8 cellular contexts compared by ENCODE assay signal in genomic region chr19:17775991-17776803, GRCh38. TPM values are rescaled to one million over a fixed set of nuclear protein-coding genes. Genes with fewer than 3 reads are reported as not detected.
DNase-seq lines count a peak whose midpoint lies in the region; ATAC-seq, FAIRE-seq and TF ChIP-seq lines count a peak whose summit lies in the region.

No MANE protein-coding gene starts in this region.

- H3K9me3 ChIP-seq in DOHH2 (ENCODE audit: control insufficient read depth, insufficient read depth, low read length), result no peaks in the 10 kb centered on the region
- no peaks in the 10 kb centered on the region for H3K9me3 ChIP-seq in GM12878 (replicated peaks; ENCODE audit: control insufficient read depth, insufficient read depth, low read length)

- BruUV-seq in GM12878 (replicated peaks; lab: Mats Ljungman, UMichigan), result no TSS peak

- no peaks in the 10 kb centered on the region for H3K79me2 ChIP-seq in DOHH2 (ENCODE audit: control insufficient read depth, low read length)
- H3K79me2 ChIP-seq in GM12878 (ENCODE audit: control insufficient read depth, insufficient read depth, low read length), result no peaks in the 10 kb centered on the region

- peak overlapping the region; percentile 9; the same call in 1 of the 2 replicates for H3K9ac ChIP-seq in GM12878 (ENCODE audit: control insufficient read depth, insufficient read depth, low read length)

- FAIRE-seq in GM12878 (lab: Jason Lieb, UNC), result peak; percentile 71

- peaks cover 72% of the 10 kb centered on the region for H3K36me3 ChIP-seq in DOHH2 (ENCODE audit: control insufficient read depth, low read length)
- peaks cover 7 to 12% of the 10 kb centered on the region in 2 experiments for H3K36me3 ChIP-seq in GM12878 (ENCODE audit: control insufficient read depth in 2 of 2, insufficient read depth in 2 of 2, low read length in 1 of 2)

- peak; percentile 32; the same call in 1 of the 2 replicates for TF ChIP-seq POLR2A in GM12878 (IDR thresholded peaks at IDR 0.05; ENCODE audit: low read depth, low read length)

- in situ Hi-C loops in GM12878 (cut with MboI), result no loop called here

- H4K20me1 ChIP-seq in DOHH2 (ENCODE audit: control insufficient read depth, insufficient read depth, low read depth, low read length), result no peaks in the 10 kb centered on the region
- H4K20me1 ChIP-seq in GM12878 (ENCODE audit: control insufficient read depth, insufficient read depth), result no peaks in the 10 kb centered on the region; the same call in 1 of the 2 replicates

- H3K27ac ChIP-seq in DOHH2 (ENCODE audit: low read depth, low read length) (peak overlapping the region; percentile 74), GM12878 (ENCODE audit: control insufficient read depth, insufficient read depth) (peak overlapping the region; percentile 76)

- H3K9me2 ChIP-seq in DOHH2 (replicated peaks; ENCODE audit: control insufficient read depth, low read length), result no peaks in the 10 kb centered on the region

- RAD21 ChIA-PET in GM12878 (lab: Charles Lee; ENCODE audit: unreplicated experiment), result interaction anchor here (0.5 to 5.0 kb wide), 13 partner anchors 10 to 156 kb away, joined by 3 to 96 read pairs (median 4); partner anchors contain the start of genes CCDC124, FCHO1, JAK3 and MAP1S

- no peak for TF ChIP-seq CTCF in DOHH2 (IDR thresholded peaks at IDR 0.05; ENCODE audit: low read depth, low read length, poor library complexity, severe bottlenecking)
- no peak for TF ChIP-seq CTCF in GM12878 (IDR thresholded peaks at IDR 0.05 in 2 of 3, conservative IDR thresholded peaks at IDR 0.05 in 1 of 3; ENCODE audit: control insufficient read depth in 2 of 3, extremely low read depth in 1 of 3, insufficient read depth in 1 of 3, low read depth in 3 of 3, low read length in 3 of 3)

- SMC1A ChIA-PET in GM12878 (lab: Charles Lee; ENCODE audit: uncharacterized antibody, unreplicated experiment), result interaction anchor here (0.8 to 2.6 kb wide), 17 partner anchors 10 to 249 kb away, joined by 3 to 20 read pairs (median 5); partner anchors contain the start of genes FCHO1, MAP1S and RPL18A

- no peak overlapping the region for H2AFZ ChIP-seq in GM12878 (ENCODE audit: control insufficient read depth, low read depth, low read length)

- peak; percentile 67 to 72; a peak in 2 of 4 replicates for TF ChIP-seq EP300 in GM12878 (IDR thresholded peaks at IDR 0.05; ENCODE audit: borderline replicate concordance in 1 of 2, control insufficient read depth in 1 of 2, low read depth in 2 of 2, low read length in 2 of 2)

- intact Hi-C loops in GM12878 (cut with micrococcal nuclease; ENCODE audit: unreplicated experiment), result loop anchor here (2.0 to 5.0 kb wide), 2 partner anchors 21 to 81 kb away; partner anchors contain the start of gene RPL18A

- peaks cover 46% of the 10 kb centered on the region for H3K4me1 ChIP-seq in DOHH2 (ENCODE audit: control insufficient read depth, low read length)
- H3K4me1 ChIP-seq in GM12878 (ENCODE audit: control insufficient read depth, insufficient read depth, low read length), result peaks cover 20% of the 10 kb centered on the region

- H3K4me3 ChIP-seq in DOHH2 (ENCODE audit: low read length) (peak overlapping the region; percentile 18), GM12878 (no peak overlapping the region)

- DNase-seq in GM12878 (ENCODE audit: low read depth, low spot score) (peak; percentile 80), NCI-H226 (no peak), UCSD-AML1 (lab: John Stamatoyannopoulos, UW; ENCODE audit: unreplicated experiment) (no peak), inferior parietal cortex (ENCODE audit: extremely low spot score) (no peak), activated T-cell treated with anti-CD3 and anti-CD28 coated beads for 4 hours (no peak)

- peak overlapping the region; percentile 52 for H3K4me2 ChIP-seq in DOHH2 (ENCODE audit: low read length)
- peak overlapping the region; percentile 75 for H3K4me2 ChIP-seq in GM12878 (ENCODE audit: control insufficient read depth, insufficient read depth)

- POLR2A ChIA-PET in GM12878 (lab: Charles Lee), result interaction anchor here (0.5 to 2.1 kb wide), 11 partner anchors 9 to 253 kb away, joined by 3 to 23 read pairs (median 4); partner anchors contain the start of gene FCHO1

- peaks cover 6% of the 10 kb centered on the region for H3F3A ChIP-seq in DOHH2 (ENCODE audit: control insufficient read depth, insufficient read depth)

- CTCF ChIA-PET in GM12878 (lab: Yijun Ruan, JAX), result interaction anchor here (0.6 to 4.4 kb wide), 27 partner anchors 10 to 224 kb away, joined by 3 to 28 read pairs (median 5); partner anchors contain the start of genes CCDC124, JAK3 and MAP1S

- ATAC-seq in GM19452 (IDR thresholded peaks at IDR 0.05; ENCODE audit: unreplicated experiment), result peak; percentile 61
- ATAC-seq in HG03108 (IDR thresholded peaks at IDR 0.05; ENCODE audit: unreplicated experiment), result peak; percentile 70
- ATAC-seq in GM12878, result peak; percentile 86

- H3K27me3 ChIP-seq in DOHH2 (ENCODE audit: control insufficient read depth, low read length) (no peaks in the 10 kb centered on the region), GM12878 (replicated peaks in 1 of 2; ENCODE audit: control insufficient read depth in 2 of 2, insufficient read depth in 2 of 2, low read length in 1 of 2) (no peaks in the 10 kb centered on the region)

- TF ChIP-seq RAD21 in GM12878 (IDR thresholded peaks at IDR 0.05; ENCODE audit: insufficient read depth, low read depth, low read length), result no peak

- WGBS in GM12878 (ENCODE audit: insufficient coverage, insufficient replicate concordance, low lambda C conversion rate, missing lambda C conversion rate), result 2% methylated on average over 20 of the region's 27 CpGs

RNA-seq across cellular contexts. Expression of gene B3GNT3, which starts 18.7 kb away (rescaled TPM):
- total RNA-seq in GM12878 (2013; cell fraction: nucleolus; rRNA removed), result not detected in 2 replicates
- total RNA-seq in GM12878 (2014; rRNA removed), result 0.22 TPM in 1 of 2 replicates, not detected in the other
- not detected in 2 replicates for total RNA-seq in GM12878 (2014; rRNA removed; fragmentation: Illumina TruSeq; extraction: Trizol)
- 0.08 TPM in 1 of 2 replicates, not detected in the other for total RNA-seq in GM12878 (2021)
- polyA plus RNA-seq in GM12878 (2011; ENCODE audit: low read depth), result not detected
- not detected in 2 replicates for polyA plus RNA-seq in GM12878 (2011; rRNA removed)
- not detected in 2 replicates for polyA plus RNA-seq in GM12878 (2011; cell fraction: cytosol; rRNA removed)
- polyA plus RNA-seq in GM12878 (2011; cell fraction: nucleus; rRNA removed), result not detected in 2 replicates
- polyA plus RNA-seq in GM12878 (2012), result not detected in 2 replicates
- polyA plus RNA-seq in GM12878 (2014; fragmentation: Illumina TruSeq; extraction: Trizol), result not detected in 2 replicates
- not detected for polyA plus RNA-seq in GM12878 (2014; fragmentation: Nextera tagmentation; extraction: Ambion mirVana)
- polyA plus RNA-seq in GM12878 (2014; rRNA removed), result not detected in 2 replicates
- not detected for polyA plus RNA-seq in GM12878 (2016; fragmentation: Nextera tagmentation; extraction: Ambion mirVana)
- polyA minus RNA-seq in GM12878 (2011; rRNA and poly(A)+ RNA removed), result not detected in 2 replicates
- polyA minus RNA-seq in GM12878 (2011; cell fraction: cytosol; rRNA and poly(A)+ RNA removed), result not detected in 2 replicates
- polyA minus RNA-seq in GM12878 (2011; cell fraction: nucleus; rRNA and poly(A)+ RNA removed), result not detected in 2 replicates

RNA-seq across cellular contexts. Expression of gene FCHO1, which starts 24.9 kb away (rescaled TPM):
- total RNA-seq in GM12878 (2013; cell fraction: nucleolus; rRNA removed), result 133 and 141 TPM in 2 replicates
- total RNA-seq in GM12878 (2014; rRNA removed) (24.3 and 25.2 TPM in 2 replicates), GM12878 (2014; rRNA removed; fragmentation: Illumina TruSeq; extraction: Trizol) (12.2 and 12.5 TPM in 2 replicates), GM12878 (2021) (36.9 and 45.8 TPM in 2 replicates)
- polyA plus RNA-seq in GM12878 (2011; ENCODE audit: low read depth), result 10.8 TPM
- polyA plus RNA-seq in GM12878 (2011; rRNA removed) (4.3 and 7.2 TPM in 2 replicates), GM12878 (2014; fragmentation: Illumina TruSeq; extraction: Trizol) (6.9 and 11.7 TPM in 2 replicates), GM12878 (2014; fragmentation: Nextera tagmentation; extraction: Ambion mirVana) (under 1 TPM; 0.14 to 0.73 TPM), GM12878 (2014; rRNA removed) (19.2 and 22.7 TPM in 2 replicates), GM12878 (2016; fragmentation: Nextera tagmentation; extraction: Ambion mirVana) (10 to 100 TPM; 24.4 to 28.4 TPM)
- 8.2 and 10.2 TPM in 2 replicates for polyA plus RNA-seq in GM12878 (2011; cell fraction: cytosol; rRNA removed)
- polyA plus RNA-seq in GM12878 (2011; cell fraction: nucleus; rRNA removed), result 57.4 and 76.4 TPM in 2 replicates
- polyA plus RNA-seq in GM12878 (2012), result 24.4 and 28.1 TPM in 2 replicates
- 30.5 and 47.3 TPM in 2 replicates for polyA minus RNA-seq in GM12878 (2011; rRNA and poly(A)+ RNA removed)
- polyA minus RNA-seq in GM12878 (2011; cell fraction: cytosol; rRNA and poly(A)+ RNA removed), result 11.3 and 13.5 TPM in 2 replicates
- polyA minus RNA-seq in GM12878 (2011; cell fraction: nucleus; rRNA and poly(A)+ RNA removed), result 62.5 and 90.0 TPM in 2 replicates

RNA-seq across cellular contexts. Expression of gene INSL3, which starts 45.1 kb away (rescaled TPM):
- 1.1 TPM in 1 of 2 replicates, not detected in the other for total RNA-seq in GM12878 (2013; cell fraction: nucleolus; rRNA removed)
- 0.93 and 1.2 TPM in 2 replicates for total RNA-seq in GM12878 (2014; rRNA removed)
- 0.32 and 0.36 TPM in 2 replicates for total RNA-seq in GM12878 (2014; rRNA removed; fragmentation: Illumina TruSeq; extraction: Trizol)
- 0.93 and 1.7 TPM in 2 replicates for total RNA-seq in GM12878 (2021)
- 0.92 TPM for polyA plus RNA-seq in GM12878 (2011; ENCODE audit: low read depth)
- 0.16 and 0.29 TPM in 2 replicates for polyA plus RNA-seq in GM12878 (2011; rRNA removed)
- polyA plus RNA-seq in GM12878 (2011; cell fraction: cytosol; rRNA removed), result 0.67 and 0.84 TPM in 2 replicates
- polyA plus RNA-seq in GM12878 (2011; cell fraction: nucleus; rRNA removed), result 1.8 and 2.4 TPM in 2 replicates
- polyA plus RNA-seq in GM12878 (2012), result 1.1 and 1.3 TPM in 2 replicates
- 0.73 TPM in 1 of 2 replicates, not detected in the other for polyA plus RNA-seq in GM12878 (2014; fragmentation: Illumina TruSeq; extraction: Trizol)
- polyA plus RNA-seq in GM12878 (2014; fragmentation: Nextera tagmentation; extraction: Ambion mirVana), result under 1 TPM; 0.37 to 0.66 TPM
- polyA plus RNA-seq in GM12878 (2014; rRNA removed), result 0.27 and 1.1 TPM in 2 replicates
- polyA plus RNA-seq in GM12878 (2016; fragmentation: Nextera tagmentation; extraction: Ambion mirVana), result 1 to 10 TPM in 1 of 2 experiments, under 1 TPM in 1; 0.78 to 1.9 TPM
- not detected in 2 replicates for polyA minus RNA-seq in GM12878 (2011; rRNA and poly(A)+ RNA removed)
- not detected in 2 replicates for polyA minus RNA-seq in GM12878 (2011; cell fraction: cytosol; rRNA and poly(A)+ RNA removed)
- 0.60 and 0.86 TPM in 2 replicates for polyA minus RNA-seq in GM12878 (2011; cell fraction: nucleus; rRNA and poly(A)+ RNA removed)

RNA-seq across cellular contexts. Expression of gene MAP1S, which starts 56.9 kb away (rescaled TPM):
- 18.5 and 19.7 TPM in 2 replicates for total RNA-seq in GM12878 (2013; cell fraction: nucleolus; rRNA removed)
- 13.8 and 14.6 TPM in 2 replicates for total RNA-seq in GM12878 (2014; rRNA removed)
- total RNA-seq in GM12878 (2014; rRNA removed; fragmentation: Illumina TruSeq; extraction: Trizol), result 6.4 and 6.6 TPM in 2 replicates
- total RNA-seq in GM12878 (2021), result 63.9 and 65.3 TPM in 2 replicates
- polyA plus RNA-seq in GM12878 (2011; ENCODE audit: low read depth), result 14.1 TPM
- 1.9 and 6.6 TPM in 2 replicates for polyA plus RNA-seq in GM12878 (2011; rRNA removed)
- polyA plus RNA-seq in GM12878 (2011; cell fraction: cytosol; rRNA removed), result 17.1 and 17.3 TPM in 2 replicates
- polyA plus RNA-seq in GM12878 (2011; cell fraction: nucleus; rRNA removed), result 26.6 and 44.9 TPM in 2 replicates
- polyA plus RNA-seq in GM12878 (2012), result 60.1 and 64.9 TPM in 2 replicates
- polyA plus RNA-seq in GM12878 (2014; fragmentation: Illumina TruSeq; extraction: Trizol), result 2.9 and 16.8 TPM in 2 replicates
- 1 to 10 TPM; 2.1 to 3.4 TPM for polyA plus RNA-seq in GM12878 (2014; fragmentation: Nextera tagmentation; extraction: Ambion mirVana)
- 15.5 and 22.2 TPM in 2 replicates for polyA plus RNA-seq in GM12878 (2014; rRNA removed)
- 10 to 100 TPM; 26.5 to 31.8 TPM for polyA plus RNA-seq in GM12878 (2016; fragmentation: Nextera tagmentation; extraction: Ambion mirVana)
- polyA minus RNA-seq in GM12878 (2011; rRNA and poly(A)+ RNA removed), result 34.7 and 45.5 TPM in 2 replicates
- polyA minus RNA-seq in GM12878 (2011; cell fraction: cytosol; rRNA and poly(A)+ RNA removed), result 41.9 and 52.7 TPM in 2 replicates
- 9.9 and 19.7 TPM in 2 replicates for polyA minus RNA-seq in GM12878 (2011; cell fraction: nucleus; rRNA and poly(A)+ RNA removed)
